In the genomic region with DNA sequence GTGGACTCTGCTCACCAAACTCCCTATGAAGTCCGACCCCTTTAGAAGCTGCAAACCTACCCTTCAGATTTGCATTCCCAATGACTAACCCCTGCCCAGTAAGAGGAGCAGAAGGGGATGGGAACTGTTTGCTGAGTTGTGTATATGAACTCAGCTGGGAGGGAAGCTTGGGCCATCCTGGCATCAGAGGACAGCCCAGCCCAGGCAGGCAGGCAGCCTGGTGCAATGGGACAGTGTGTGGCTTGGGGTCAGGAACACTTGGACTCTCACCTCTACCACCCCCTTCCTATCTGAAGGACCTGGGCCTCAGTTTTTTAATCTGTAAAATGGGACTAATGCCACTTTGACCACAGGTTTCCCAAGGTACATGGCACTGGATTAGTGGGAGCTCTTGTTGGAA, we compare ENCODE assay signal across 18 cellular contexts.
DNase-seq lines count a peak whose midpoint lies in the region; ATAC-seq, FAIRE-seq and TF ChIP-seq lines count a peak whose summit lies in the region.
"Had no signal": no experiment of that assay in that cellular context is flagged by ENCODE, and none has a peak within 500 bp of the region (broad histone marks: within the 10 kb centered on the region; RNA-seq: fewer than 3 reads in every experiment).

No MANE protein-coding gene starts in this region.

- H3K4me1 ChIP-seq in HepG2 (ENCODE audit: insufficient read depth, low read length) (no peaks in the 10 kb centered on the region), right lobe of liver (no peaks in the 10 kb centered on the region), vagina (no peaks in the 10 kb centered on the region)
- H3K4me1 ChIP-seq: A549, BE2C, HAP-1 had no signal

- DNase-seq in HepG2 (ENCODE audit: low spot score) (no peak), right lobe of liver (no peak), coronary artery (ENCODE audit: low spot score) (peak; percentile 47), islet precursor cell (peak; percentile 31), vagina (ENCODE audit: extremely low spot score in 2 of 2) (peak; percentile 44 to 52), activated gamma-delta T cell (lab: John Stamatoyannopoulos, UW) (no peak), NCI-H128 (lab: John Stamatoyannopoulos, UW; ENCODE audit: unreplicated experiment) (no peak)
- DNase-seq: BE2C; CD4-positive, alpha-beta memory T cell; DMS79 had no signal

- H3K27me3 ChIP-seq in HepG2 (ENCODE audit: control insufficient read depth in 1 of 2, insufficient read depth in 2 of 2, low read length in 2 of 2) = peaks cover 0 to 5% of the 10 kb centered on the region in 2 experiments; a peak in 1 of 5 replicates
- H3K27me3 ChIP-seq in right lobe of liver = no peaks in the 10 kb centered on the region
- H3K27me3 ChIP-seq in vagina = no peaks in the 10 kb centered on the region

- no peak overlapping the region for H3K9ac ChIP-seq in HepG2 (ENCODE audit: insufficient read depth, low read depth, low read length)

- CTCF ChIA-PET in HepG2 (lab: Yijun Ruan, JAX; ENCODE audit: low intra/inter-chr PET ratio, low total read pairs) = no interaction called here

- no peak overlapping the region for H3K27ac ChIP-seq in HepG2 (ENCODE audit: extremely low read length, insufficient read depth, low read length)
- no peak overlapping the region for H3K27ac ChIP-seq in right lobe of liver
- no peak overlapping the region for H3K27ac ChIP-seq in coronary artery
- no peak overlapping the region for H3K27ac ChIP-seq in vagina
- H3K27ac ChIP-seq: A549, C4-2B, HL-60 had no signal

- TF ChIP-seq EP300 in HepG2 (IDR thresholded peaks at IDR 0.05; ENCODE audit: low read depth in 2 of 2, low read length in 2 of 2) (no peak), HepG2 (CRISPR knock-in tag; IDR thresholded peaks at IDR 0.05; ENCODE audit: borderline replicate concordance) (no peak)

- POLR2A ChIA-PET in HepG2 (lab: Yijun Ruan, JAX) = no interaction called here

- no peak for TF ChIP-seq POLR2A in HepG2 (IDR thresholded peaks at IDR 0.05; ENCODE audit: insufficient read depth in 1 of 2, low read depth in 2 of 2, low read length in 2 of 2)
- no peak for TF ChIP-seq POLR2A in right lobe of liver (IDR thresholded peaks at IDR 0.05)
- TF ChIP-seq POLR2A in vagina (IDR thresholded peaks at IDR 0.05) = no peak

- ATAC-seq in HepG2 (no peak), right lobe of liver (no peak), GM19395 (IDR thresholded peaks at IDR 0.05; ENCODE audit: unreplicated experiment) (no peak)
- ATAC-seq: A549, GM12878, GM23338 had no signal

- intact Hi-C loops in HepG2 (cut with micrococcal nuclease; ENCODE audit: unreplicated experiment) (no loop called here), right lobe of liver (cut with DNase I) (no loop called here), vagina (cut with DNase I) (no loop called here)

- no peak overlapping the region for H3K4me2 ChIP-seq in HepG2 (ENCODE audit: low read depth, low read length)
- H3K4me2 ChIP-seq: A549, GM23338 had no signal

- no peak for TF ChIP-seq RAD21 in HepG2 (CRISPR knock-in tag; IDR thresholded peaks at IDR 0.05)

- no peaks in the 10 kb centered on the region for H4K20me1 ChIP-seq in HepG2 (ENCODE audit: insufficient read depth, low read length)

- BruUV-seq in HepG2 (replicated peaks; lab: Mats Ljungman, UMichigan) = no TSS peak

- TF ChIP-seq CTCF in HepG2 (CRISPR knock-in tag; IDR thresholded peaks at IDR 0.05) (no peak), right lobe of liver (IDR thresholded peaks at IDR 0.05) (no peak), coronary artery (IDR thresholded peaks at IDR 0.05) (no peak), vagina (IDR thresholded peaks at IDR 0.05) (no peak)

- H3K36me3 ChIP-seq in HepG2 (replicated peaks in 1 of 2; ENCODE audit: control insufficient read depth in 1 of 2, insufficient read depth in 2 of 2, low read length in 2 of 2) (no peaks in the 10 kb centered on the region), right lobe of liver (no peaks in the 10 kb centered on the region), vagina (no peaks in the 10 kb centered on the region)
- H3K36me3 ChIP-seq: BE2C, HAP-1 had no signal

- no peak overlapping the region for H2AFZ ChIP-seq in HepG2 (ENCODE audit: low read length)
- H2AFZ ChIP-seq: GM23338 had no signal

- no peaks in the 10 kb centered on the region for H3K79me2 ChIP-seq in HepG2 (ENCODE audit: insufficient read depth, low read length)

- no peaks in the 10 kb centered on the region for H3K9me3 ChIP-seq in HepG2 (ENCODE audit: low read length)
- no peaks in the 10 kb centered on the region for H3K9me3 ChIP-seq in right lobe of liver
- H3K9me3 ChIP-seq in vagina = no peaks in the 10 kb centered on the region
- H3K9me3 ChIP-seq: A549, BE2C, HAP-1 had no signal

- no peak for FAIRE-seq in HepG2 (lab: Jason Lieb, UNC)
- FAIRE-seq: A549, GM12878, GM18507 had no signal

- in situ Hi-C loops in HepG2 (cut with HindIII; ENCODE audit: extremely low pct_ligation_motif_present, low pct_unique_long_range_greater_than_20kb) = no loop called here

- H3K4me3 ChIP-seq in HepG2 (replicated peaks in 1 of 3; ENCODE audit: insufficient read depth in 1 of 3, low read depth in 2 of 3, low read length in 3 of 3) (no peak overlapping the region), right lobe of liver (no peak overlapping the region), coronary artery (no peak overlapping the region), vagina (no peak overlapping the region)
- H3K4me3 ChIP-seq: A549, GM12878, GM23338, HAP-1 had no signal

- whole genome bisulfite sequencing in HepG2 (ENCODE audit: low lambda C conversion rate) = 4% methylated on average over 1 of the region's 1 CpG
- 13% methylated on average over 1 of the region's 1 CpG for WGBS in right lobe of liver (ENCODE audit: insufficient coverage, low coverage, low lambda C conversion rate, missing lambda C conversion rate)

TF ChIP-seq in HepG2, 621 proteins besides CTCF, POLR2A, EP300 and RAD21:
- peak; percentile 50 for TF ChIP-seq ZNF629 (CRISPR knock-in tag; conservative IDR thresholded peaks at IDR 0.05)
- TF ChIP-seq, protein P1, sequence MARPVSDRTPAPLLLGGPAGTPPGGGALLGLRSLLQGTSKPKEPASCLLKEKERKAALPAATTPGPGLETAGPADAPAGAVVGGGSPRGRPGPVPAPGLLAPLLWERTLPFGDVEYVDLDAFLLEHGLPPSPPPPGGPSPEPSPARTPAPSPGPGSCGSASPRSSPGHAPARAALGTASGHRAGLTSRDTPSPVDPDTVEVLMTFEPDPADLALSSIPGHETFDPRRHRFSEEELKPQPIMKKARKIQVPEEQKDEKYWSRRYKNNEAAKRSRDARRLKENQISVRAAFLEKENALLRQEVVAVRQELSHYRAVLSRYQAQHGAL (CRISPR knock-in tag; IDR thresholded peaks at IDR 0.05; ENCODE audit: not compliant biosample characterization) = no peak

Comparison
In these comparisons a context has a peak if more than half of its experiments do, and no peak if none do; other contexts are left out.
1. DNase-seq: peak in coronary artery (single experiment), islet precursor cell (single experiment) and vagina (2 of 2); none in HepG2 (single experiment), right lobe of liver (0 of 3), activated gamma-delta T cell (single experiment) and NCI-H128 (single experiment).